Comparison of ENCODE assay signal across 8 cellular contexts in the genomic region with DNA sequence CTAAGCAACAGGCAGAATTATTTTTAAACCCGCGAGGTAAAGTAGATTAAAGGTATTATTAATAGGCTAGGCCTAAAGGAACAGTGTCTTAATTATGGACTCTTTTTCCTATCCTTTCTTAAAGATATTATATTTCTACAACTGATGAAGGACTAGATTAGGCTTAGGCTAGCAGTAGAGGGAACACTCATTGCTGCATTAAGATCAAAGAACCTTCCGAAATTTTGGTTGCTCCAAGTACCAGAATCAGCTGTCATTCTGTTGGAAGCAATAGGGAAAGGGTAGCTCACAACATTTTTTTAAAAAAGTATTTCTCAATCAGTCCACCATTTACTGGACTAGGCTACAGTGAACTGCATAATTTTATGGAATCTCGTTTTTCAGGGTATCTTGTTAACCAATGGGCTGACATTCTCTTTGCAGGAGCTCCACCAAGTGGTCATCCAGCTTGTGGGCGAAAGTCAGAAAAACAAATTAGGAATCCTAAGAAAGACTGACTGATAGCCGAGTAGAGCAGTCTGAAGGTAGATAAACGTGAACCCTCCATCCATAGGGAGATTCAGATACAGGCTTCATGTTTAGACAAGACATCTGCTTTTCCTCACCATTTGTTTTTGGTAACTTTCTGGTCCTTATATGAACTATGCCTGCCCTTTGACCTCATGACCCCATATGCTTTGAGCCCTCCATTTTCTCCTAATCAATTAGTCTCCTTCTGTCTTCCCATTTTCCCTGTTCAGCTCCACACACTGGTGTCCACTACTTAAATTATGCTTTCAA.
A peak's percentile ranks its signal among the peaks of the same experiment; 100 is the strongest.
DNase-seq lines count a peak whose midpoint lies in the region; ATAC-seq, FAIRE-seq and TF ChIP-seq lines count a peak whose summit lies in the region.

No MANE protein-coding gene starts in this region.

- peak; percentile 99 for TF ChIP-seq CTCF in BE2C (IDR thresholded peaks at IDR 0.05; ENCODE audit: low read depth, low read length)

- H3K27me3 Mint-ChIP-seq in activated T-helper 17 cell treated with anti-CD3 and anti-CD28 coated beads, Interleukin-2, amount 50 U/mL, for 72 hours: no peaks in the 10 kb centered on the region

- H3K4me3 Mint-ChIP-seq in activated T-helper 17 cell treated with anti-CD3 and anti-CD28 coated beads, Interleukin-2, amount 50 U/mL, for 72 hours: peak overlapping the region; percentile 89

- no peaks in the 10 kb centered on the region for H3K9me3 ChIP-seq in BE2C

- peak overlapping the region; percentile 1; the same call in 1 of the 2 replicates for H3K4me3 ChIP-seq in BE2C (ENCODE audit: low read depth, low read length)

- FAIRE-seq in GM18507 (lab: Jason Lieb, UNC) (peak; percentile 89), frontal cortex (lab: Jason Lieb, UNC) (peak; percentile 44)

- peak; percentile 40 for ATAC-seq in HG03039 (IDR thresholded peaks at IDR 0.05; ENCODE audit: unreplicated experiment)
- peak; percentile 27 for ATAC-seq in activated T-helper 17 cell treated with anti-CD3 and anti-CD28 coated beads, Interleukin-2, amount 50 U/mL, for 72 hours (replicated peaks)

- peak overlapping the region; percentile 82 for H3K27ac Mint-ChIP-seq in activated T-helper 17 cell treated with anti-CD3 and anti-CD28 coated beads, Interleukin-2, amount 50 U/mL, for 72 hours

- H3K36me3 ChIP-seq in BE2C: no peaks in the 10 kb centered on the region

- H3K36me3 Mint-ChIP-seq in activated T-helper 17 cell treated with anti-CD3 and anti-CD28 coated beads, Interleukin-2, amount 50 U/mL, for 72 hours (ENCODE audit: low read depth): no peaks in the 10 kb centered on the region

- H3K9me3 Mint-ChIP-seq in activated T-helper 17 cell treated with anti-CD3 and anti-CD28 coated beads, Interleukin-2, amount 50 U/mL, for 72 hours: no peaks in the 10 kb centered on the region

- H3K4me1 ChIP-seq in BE2C: peaks cover 1% of the 10 kb centered on the region; the same call in 1 of the 2 replicates

- DNase-seq in BE2C: peak; percentile 77
- no peak for DNase-seq in GM18507 (ENCODE audit: extremely low spot score, insufficient read length, low read depth)
- DNase-seq in NCI-H446 (lab: John Stamatoyannopoulos, UW): peak; percentile 37 to 66
- DNase-seq in frontal cortex (ENCODE audit: low spot score in 2 of 2): peak; percentile 17 to 45
- DNase-seq in non-pigmented ciliary epithelial cell (ENCODE audit: low read depth): peak; percentile 59
- DNase-seq in T-helper 9 cell: no peak

- peaks cover 46% of the 10 kb centered on the region for H3K4me1 Mint-ChIP-seq in activated T-helper 17 cell treated with anti-CD3 and anti-CD28 coated beads, Interleukin-2, amount 50 U/mL, for 72 hours

- H3K27me3 ChIP-seq in BE2C: no peaks in the 10 kb centered on the region

Comparison
In these comparisons a context has a peak if more than half of its experiments do, and no peak if none do; other contexts are left out.
1. DNase-seq: peak in BE2C (single experiment), NCI-H446 (2 of 2), frontal cortex (2 of 2) and non-pigmented ciliary epithelial cell (single experiment); none in GM18507 (single experiment) and T-helper 9 cell (single experiment).